In the genomic region with DNA sequence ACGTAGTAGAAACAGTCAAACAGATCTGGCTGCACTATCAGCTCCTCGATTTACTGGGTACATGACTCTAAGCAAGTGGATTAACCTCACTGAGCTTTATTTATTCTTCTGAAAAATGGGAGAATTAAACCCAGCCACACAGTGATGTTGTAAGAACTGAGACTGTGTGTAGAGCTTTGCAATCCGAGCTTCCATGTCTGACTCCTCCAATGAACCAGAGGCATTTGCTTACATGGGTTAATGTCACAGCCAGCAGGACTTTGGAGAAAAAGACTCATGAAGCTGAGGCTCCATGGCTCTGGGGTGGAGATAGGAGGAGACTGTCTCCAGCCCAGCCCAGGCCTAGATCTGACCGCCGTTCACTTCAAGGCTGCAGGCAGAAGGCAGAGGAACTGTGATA, we compare ENCODE assay signal across 32 cellular contexts.
"Had no signal": no experiment of that assay in that cellular context is flagged by ENCODE, and none has a peak within 500 bp of the region (broad histone marks: within the 10 kb centered on the region; RNA-seq: fewer than 3 reads in every experiment).

No MANE protein-coding gene starts in this region.

- H3K4me3 ChIP-seq: adrenal gland, body of pancreas, breast epithelium, MG63, SJCRH30, SK-N-MC had no signal

- ATAC-seq: activated naive CD4-positive, alpha-beta T cell treated with anti-CD3 and anti-CD28 coated beads, Interleukin-2, amount 50 U/mL, for 72 hours; activated T-cell treated with anti-CD3 and anti-CD28 coated beads, Interleukin-2, amount 50 U/mL, for 4 hours; body of pancreas; Panc1; WTC11 had no signal

- DNase-seq: activated CD4-positive, alpha-beta memory T cell treated with anti-CD3 and anti-CD28 coated beads for 36 hours; activated CD4-positive, alpha-beta T cell treated with anti-CD3 and anti-CD28 coated beads for 4 hours; activated CD4-positive, alpha-beta T cell treated with anti-CD3 and anti-CD28 coated beads, Interleukin-2, amount 50 U/mL, for 1 hour; activated CD4-positive, CD25-positive, alpha-beta regulatory T cell treated with anti-CD3 and anti-CD28 coated beads, Interleukin-2, amount 50 U/mL, for 72 hours; activated CD8-positive, alpha-beta memory T cell treated with anti-CD3 and anti-CD28 coated beads, Interleukin-2, amount 50 U/mL, for 4 hours; activated gamma-delta T cell treated with Interleukin-2 at 50 U/mL for 16 hours; activated naive CD4-positive, alpha-beta T cell treated with anti-CD3 and anti-CD28 coated beads for 36 hours; activated T-cell treated with anti-CD3 and anti-CD28 coated beads for 4 hours; activated T-cell treated with anti-CD3 and anti-CD28 coated beads, Interleukin-2, amount 50 U/mL, for 4 hours; adrenal gland; body of pancreas; caudate nucleus; cerebellar nuclear complex; Kasumi-1; KG1; MG63; NCI-H1048; NCI-H1105 treated with DMSO at 0.1 percent for 48 hours; NCI-H1436; NCI-H1694; NCI-H1930; NCI-H2171 treated with DMSO at 0.1 percent for 48 hours; NCI-H2227 treated with DMSO at 0.1 percent for 48 hours; NCI-H446; NCI-H524 treated with DMSO at 0.1 percent for 48 hours; SHP77; SJCRH30 had no signal

- H3K27me3 ChIP-seq: adrenal gland, body of pancreas, breast epithelium, MG63, SJCRH30 had no signal

- H3K27ac ChIP-seq: adrenal gland, body of pancreas, breast epithelium, SJCRH30, SK-N-MC had no signal

- H3K36me3 ChIP-seq: adrenal gland, breast epithelium, MG63, SJCRH30 had no signal

- H3K4me1 ChIP-seq: adrenal gland, breast epithelium had no signal

- H3K9me3 ChIP-seq: adrenal gland, body of pancreas, MG63, SJCRH30 had no signal
